In the genomic region with DNA sequence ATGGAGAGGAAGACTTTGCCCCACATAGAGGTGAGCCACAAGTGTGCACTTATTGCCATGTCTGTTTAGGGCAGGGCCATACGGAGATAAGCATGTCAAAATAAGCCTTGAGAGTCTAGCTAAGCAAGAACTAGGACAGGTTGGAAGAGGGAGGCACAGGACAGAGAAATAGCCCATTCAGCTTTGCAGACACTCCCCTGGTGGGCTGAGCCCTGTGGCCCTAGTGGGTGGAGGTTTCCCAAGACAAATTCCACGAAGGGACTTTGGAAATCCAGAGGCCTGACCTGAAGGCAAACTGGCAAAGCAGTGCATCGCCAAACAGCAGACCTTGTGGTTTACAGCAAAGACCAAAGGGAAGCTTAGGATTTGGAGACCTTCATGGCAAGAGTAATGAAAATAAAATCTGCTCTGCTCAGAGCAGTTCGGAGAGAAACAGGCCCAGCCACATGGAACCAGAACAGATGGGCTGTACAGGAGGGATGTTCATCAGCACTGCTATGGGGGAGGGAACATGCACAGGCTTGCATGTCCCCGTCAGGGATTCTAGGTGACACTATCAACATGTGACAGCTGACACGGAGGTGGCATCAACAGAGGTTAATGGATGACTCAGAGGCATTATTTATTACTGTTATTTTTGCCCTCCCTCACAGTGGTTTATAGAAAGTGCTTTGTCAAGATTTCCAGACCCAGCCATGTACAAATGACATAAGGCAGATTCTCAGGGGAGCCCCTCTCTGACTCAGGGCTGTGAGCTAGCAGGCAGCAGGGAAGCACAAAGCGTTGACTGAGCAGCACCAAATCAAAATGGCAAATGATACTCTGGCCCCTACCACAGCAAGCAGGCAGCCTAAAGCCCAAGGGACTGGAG, we compare ENCODE assay signal across 9 cellular contexts.
DNase-seq lines count a peak whose midpoint lies in the region; ATAC-seq and TF ChIP-seq lines count a peak whose summit lies in the region.
"Had no signal": no experiment of that assay in that cellular context is flagged by ENCODE, and none has a peak within 500 bp of the region (broad histone marks: within the 10 kb centered on the region; RNA-seq: fewer than 3 reads in every experiment).

No MANE protein-coding gene starts in this region.

- H3K4me3 ChIP-seq in IMR-90 (ENCODE audit: insufficient read depth, low read depth, low read length), result no peak overlapping the region
- H3K4me3 ChIP-seq in choroid plexus epithelial cell (ENCODE audit: low read depth, low read length), result no peak overlapping the region
- no peak overlapping the region for H3K4me3 ChIP-seq in neural progenitor cell

- WGBS in IMR-90 (ENCODE audit: extremely low coverage in 2 of 2, insufficient read length in 1 of 2), 2 experiments, result 83% methylated on average over 3 of the region's 7 CpGs; no CpG with 5 or more reads in 1 of the 2 experiments

- no peak for TF ChIP-seq POLR2A in IMR-90 (IDR thresholded peaks at IDR 0.05; ENCODE audit: low read depth, low read length)

- 0 out of 2 replicates have a peak overlapping the region, but pooled peaks have one; percentile 6 for H4K5ac ChIP-seq in IMR-90 (ENCODE audit: low read depth, low read length)

- ATAC-seq in activated CD4-positive, alpha-beta T cell treated with anti-CD3 and anti-CD28 coated beads for 36 hours, result peak; percentile 91
- ATAC-seq in GM21723 (IDR thresholded peaks at IDR 0.05; ENCODE audit: unreplicated experiment), result peak; percentile 72
- peak; percentile 86 for ATAC-seq in IMR-90 (ENCODE audit: low read depth)

- H3K27ac ChIP-seq in IMR-90 (ENCODE audit: insufficient read depth, low read length) (no peak overlapping the region), neural progenitor cell (no peak overlapping the region)
- H3K27ac ChIP-seq: C4-2B had no signal

- no peaks in the 10 kb centered on the region for H3K36me3 Mint-ChIP-seq in activated CD4-positive, alpha-beta T cell treated with anti-CD3 and anti-CD28 coated beads for 36 hours (ENCODE audit: low read depth)
- no peaks in the 10 kb centered on the region for H3K36me3 Mint-ChIP-seq in activated CD4-positive, alpha-beta T cell treated with anti-CD3 and anti-CD28 coated beads, Interleukin-2, amount 10 ng/mL, durations not matched to agents 7 days and 5 days (ENCODE audit: low read depth)
- H3K36me3 Mint-ChIP-seq in neural progenitor cell, result no peaks in the 10 kb centered on the region

- peak overlapping the region; percentile 17; the same call in 1 of the 2 replicates for H3K23ac ChIP-seq in IMR-90 (ENCODE audit: low read depth, low read length)

- no peaks in the 10 kb centered on the region for H3K27me3 Mint-ChIP-seq in activated CD4-positive, alpha-beta T cell treated with anti-CD3 and anti-CD28 coated beads for 36 hours
- peaks cover 7% of the 10 kb centered on the region for H3K27me3 Mint-ChIP-seq in activated CD4-positive, alpha-beta T cell treated with anti-CD3 and anti-CD28 coated beads, Interleukin-2, amount 10 ng/mL, durations not matched to agents 7 days and 5 days
- H3K27me3 Mint-ChIP-seq in neural progenitor cell (ENCODE audit: insufficient read depth, low read depth), result peaks cover 6% of the 10 kb centered on the region

- H2AK5ac ChIP-seq in IMR-90 (ENCODE audit: low read depth, low read length), result peak overlapping the region; percentile 44

- H3K4me1 ChIP-seq in IMR-90 (ENCODE audit: control insufficient read depth, insufficient read depth, low read length) (peaks cover 11% of the 10 kb centered on the region), neural progenitor cell (peaks cover 6% of the 10 kb centered on the region)

- BruUV-seq in IMR-90 (replicated peaks; lab: Mats Ljungman, UMichigan), result no TSS peak

- peak overlapping the region; percentile 48; the same call in 1 of the 2 replicates for H3K18ac ChIP-seq in IMR-90 (ENCODE audit: low read depth, low read length)

- H3K79me2 ChIP-seq in neural progenitor cell (ENCODE audit: low read depth), result no peaks in the 10 kb centered on the region

- H3K14ac ChIP-seq in IMR-90 (replicated peaks; ENCODE audit: low read depth, low read length), result peak overlapping the region; percentile 38; the same call in 1 of the 2 replicates

- CTCF ChIA-PET in activated CD4-positive, alpha-beta T cell treated with anti-CD3 and anti-CD28 coated beads for 36 hours (lab: Charles Lee), result interaction anchor here (0.7 kb wide), 1 partner anchor 207 kb away, joined by 3 read pairs; no protein-coding TSS in a partner anchor
- CTCF ChIA-PET in activated CD4-positive, alpha-beta T cell treated with anti-CD3 and anti-CD28 coated beads, Interleukin-2, amount 10 ng/mL, durations not matched to agents 7 days and 5 days (lab: Charles Lee), result interaction anchor here (0.6 to 1.2 kb wide), 4 partner anchors 11 to 1437 kb away, joined by 3 to 5 read pairs (median 3); no protein-coding TSS in a partner anchor
- CTCF ChIA-PET in IMR-90 (lab: Yijun Ruan, JAX), result no interaction called here

- no peaks in the 10 kb centered on the region for H3K36me3 ChIP-seq in IMR-90 (ENCODE audit: control insufficient read depth, insufficient read depth, low read length)
- H3K36me3 ChIP-seq in neural progenitor cell, result no peaks in the 10 kb centered on the region

- H3K4me1 Mint-ChIP-seq in activated CD4-positive, alpha-beta T cell treated with anti-CD3 and anti-CD28 coated beads for 36 hours, result peaks cover 6% of the 10 kb centered on the region
- peaks cover 1% of the 10 kb centered on the region for H3K4me1 Mint-ChIP-seq in activated CD4-positive, alpha-beta T cell treated with anti-CD3 and anti-CD28 coated beads, Interleukin-2, amount 10 ng/mL, durations not matched to agents 7 days and 5 days
- H3K4me1 Mint-ChIP-seq in neural progenitor cell, result peaks cover 17% of the 10 kb centered on the region

- dilution Hi-C loops in IMR-90 (cut with HindIII; ENCODE audit: low sequenced_read_pairs, unreplicated experiment), result no loop called here

- H3K56ac ChIP-seq in IMR-90 (ENCODE audit: extremely low read depth, insufficient read depth, low read length), result no peak overlapping the region

- no peak overlapping the region for H3K9ac ChIP-seq in IMR-90 (ENCODE audit: low read depth, low read length)
- H3K9ac ChIP-seq in neural progenitor cell, result no peak overlapping the region

- H4K91ac ChIP-seq in IMR-90 (ENCODE audit: insufficient read depth, low read depth, low read length), result 0 out of 2 replicates have a peak overlapping the region, but pooled peaks have one; percentile 11

- H3K4me3 Mint-ChIP-seq in activated CD4-positive, alpha-beta T cell treated with anti-CD3 and anti-CD28 coated beads for 36 hours, result no peak overlapping the region
- H3K4me3 Mint-ChIP-seq in activated CD4-positive, alpha-beta T cell treated with anti-CD3 and anti-CD28 coated beads, Interleukin-2, amount 10 ng/mL, durations not matched to agents 7 days and 5 days, result no peak overlapping the region
- no peak overlapping the region for H3K4me3 Mint-ChIP-seq in neural progenitor cell

- H3K27me3 ChIP-seq in IMR-90 (ENCODE audit: control insufficient read depth, insufficient read depth, low read length) (no peaks in the 10 kb centered on the region), neural progenitor cell (no peaks in the 10 kb centered on the region)

- no peaks in the 10 kb centered on the region for H4K20me1 ChIP-seq in IMR-90 (ENCODE audit: insufficient read depth, low read length)
- no peaks in the 10 kb centered on the region for H4K20me1 ChIP-seq in neural progenitor cell (ENCODE audit: low read depth)

- H2AK9ac ChIP-seq in IMR-90 (replicated peaks; ENCODE audit: low read depth, low read length, poor library complexity), result no peak overlapping the region

- H3K9me3 ChIP-seq in IMR-90 (ENCODE audit: control insufficient read depth, insufficient read depth, low read length), result no peaks in the 10 kb centered on the region
- H3K9me3 ChIP-seq in neural progenitor cell (ENCODE audit: low read depth), result no peaks in the 10 kb centered on the region

- H3K4ac ChIP-seq in IMR-90 (ENCODE audit: low read depth, low read length), result peak overlapping the region; percentile 27

- peak overlapping the region in 1 of 2 experiments; percentile 13; a peak in 1 of 4 replicates for H4K8ac ChIP-seq in IMR-90 (ENCODE audit: low read depth in 2 of 2, low read length in 2 of 2)

- H3K79me1 ChIP-seq in IMR-90 (ENCODE audit: low read depth in 1 of 2, low read length in 2 of 2), result no peaks in the 10 kb centered on the region

- no peak for TF ChIP-seq RAD21 in IMR-90 (IDR thresholded peaks at IDR 0.05; ENCODE audit: low read length)

- intact Hi-C loops in activated CD4-positive, alpha-beta T cell treated with anti-CD3 and anti-CD28 coated beads for 36 hours (cut with DNase I, micrococcal nuclease), result no loop called here
- intact Hi-C loops in IMR-90 (cut with micrococcal nuclease), result no loop called here

- H2BK5ac ChIP-seq in IMR-90 (ENCODE audit: low read depth, low read length, poor library complexity, severe bottlenecking), result no peak overlapping the region

- no peaks in the 10 kb centered on the region for H3K9me3 Mint-ChIP-seq in activated CD4-positive, alpha-beta T cell treated with anti-CD3 and anti-CD28 coated beads for 36 hours (ENCODE audit: low read depth)
- no peaks in the 10 kb centered on the region for H3K9me3 Mint-ChIP-seq in activated CD4-positive, alpha-beta T cell treated with anti-CD3 and anti-CD28 coated beads, Interleukin-2, amount 10 ng/mL, durations not matched to agents 7 days and 5 days
- no peaks in the 10 kb centered on the region for H3K9me3 Mint-ChIP-seq in neural progenitor cell

- H2AFZ ChIP-seq in IMR-90 (replicated peaks; ENCODE audit: low read length, poor library complexity) (no peak overlapping the region), neural progenitor cell (replicated peaks) (no peak overlapping the region)

- TF ChIP-seq CTCF in IMR-90 (conservative IDR thresholded peaks at IDR 0.05; ENCODE audit: low read depth, low read length) (no peak), choroid plexus epithelial cell (conservative IDR thresholded peaks at IDR 0.05; ENCODE audit: low read depth, low read length) (no peak), neural progenitor cell (IDR thresholded peaks at IDR 0.05) (no peak)

- peaks cover 9% of the 10 kb centered on the region; the same call in 1 of the 2 replicates for H3K9me1 ChIP-seq in IMR-90 (ENCODE audit: insufficient read depth, low read length)

- H2BK120ac ChIP-seq in IMR-90 (ENCODE audit: low read depth, low read length), result peak overlapping the region; percentile 24

- H3K27ac Mint-ChIP-seq in activated CD4-positive, alpha-beta T cell treated with anti-CD3 and anti-CD28 coated beads for 36 hours, result no peak overlapping the region
- H3K27ac Mint-ChIP-seq in activated CD4-positive, alpha-beta T cell treated with anti-CD3 and anti-CD28 coated beads, Interleukin-2, amount 10 ng/mL, durations not matched to agents 7 days and 5 days, result no peak overlapping the region
- H3K27ac Mint-ChIP-seq in neural progenitor cell, result peak overlapping the region; percentile 86

- peak; percentile 48 for DNase-seq in activated CD4-positive, alpha-beta T cell treated with anti-CD3 and anti-CD28 coated beads for 36 hours
- DNase-seq in activated CD4-positive, alpha-beta T cell treated with anti-CD3 and anti-CD28 coated beads, Interleukin-2, amount 10 ng/mL, durations not matched to agents 7 days and 5 days, result no peak
- DNase-seq in IMR-90 (peak; percentile 74), choroid plexus epithelial cell (ENCODE audit: low read depth) (peak; percentile 61), neural progenitor cell (ENCODE audit: low spot score) (no peak), NCI-H526 treated with DMSO at 0.1 percent for 48 hours (lab: John Stamatoyannopoulos, UW) (no peak), middle frontal gyrus (ENCODE audit: extremely low spot score, low spot score) (no peak)

- POLR2A ChIA-PET in activated CD4-positive, alpha-beta T cell treated with anti-CD3 and anti-CD28 coated beads for 36 hours (lab: Charles Lee), result interaction anchor here (0.5 kb wide), 1 partner anchor 88 kb away, joined by 5 read pairs; no protein-coding TSS in a partner anchor
- POLR2A ChIA-PET in activated CD4-positive, alpha-beta T cell treated with anti-CD3 and anti-CD28 coated beads, Interleukin-2, amount 10 ng/mL, durations not matched to agents 7 days and 5 days (lab: Charles Lee), result no interaction called here
- POLR2A ChIA-PET in IMR-90 (lab: Charles Lee; ENCODE audit: unreplicated experiment), result no interaction called here

- in situ Hi-C loops in IMR-90 (cut with MboI; ENCODE audit: low sequenced_read_pairs), result no loop called here

- H2BK15ac ChIP-seq in IMR-90 (ENCODE audit: low read depth, low read length), result peak overlapping the region; percentile 6; the same call in 1 of the 3 replicates

- peak overlapping the region; percentile 20; the same call in 1 of the 2 replicates for H2BK20ac ChIP-seq in IMR-90 (ENCODE audit: low read depth, low read length)

- no peaks in the 10 kb centered on the region for H3F3A ChIP-seq in neural progenitor cell (ENCODE audit: low read depth)

- 0 out of 2 replicates have a peak overlapping the region, but pooled peaks have one; percentile 19 for H3K4me2 ChIP-seq in IMR-90 (ENCODE audit: low read depth, low read length)
- H3K4me2 ChIP-seq in neural progenitor cell, result no peak overlapping the region

Comparison
In these comparisons a context has a peak if more than half of its experiments do, and no peak if none do; other contexts are left out.
1. DNase-seq: peak in activated CD4-positive, alpha-beta T cell treated with anti-CD3 and anti-CD28 coated beads for 36 hours (single experiment), IMR-90 (single experiment) and choroid plexus epithelial cell (single experiment); none in activated CD4-positive, alpha-beta T cell treated with anti-CD3 and anti-CD28 coated beads, Interleukin-2, amount 10 ng/mL, durations not matched to agents 7 days and 5 days (single experiment), neural progenitor cell (single experiment), NCI-H526 treated with DMSO at 0.1 percent for 48 hours (single experiment) and middle frontal gyrus (single experiment).
2. Peak in every context shown above with its lines, with median percentiles within 50 percentile points of each other: ATAC-seq.